ENCODE assay signal across 9 cellular contexts in the genomic region with DNA sequence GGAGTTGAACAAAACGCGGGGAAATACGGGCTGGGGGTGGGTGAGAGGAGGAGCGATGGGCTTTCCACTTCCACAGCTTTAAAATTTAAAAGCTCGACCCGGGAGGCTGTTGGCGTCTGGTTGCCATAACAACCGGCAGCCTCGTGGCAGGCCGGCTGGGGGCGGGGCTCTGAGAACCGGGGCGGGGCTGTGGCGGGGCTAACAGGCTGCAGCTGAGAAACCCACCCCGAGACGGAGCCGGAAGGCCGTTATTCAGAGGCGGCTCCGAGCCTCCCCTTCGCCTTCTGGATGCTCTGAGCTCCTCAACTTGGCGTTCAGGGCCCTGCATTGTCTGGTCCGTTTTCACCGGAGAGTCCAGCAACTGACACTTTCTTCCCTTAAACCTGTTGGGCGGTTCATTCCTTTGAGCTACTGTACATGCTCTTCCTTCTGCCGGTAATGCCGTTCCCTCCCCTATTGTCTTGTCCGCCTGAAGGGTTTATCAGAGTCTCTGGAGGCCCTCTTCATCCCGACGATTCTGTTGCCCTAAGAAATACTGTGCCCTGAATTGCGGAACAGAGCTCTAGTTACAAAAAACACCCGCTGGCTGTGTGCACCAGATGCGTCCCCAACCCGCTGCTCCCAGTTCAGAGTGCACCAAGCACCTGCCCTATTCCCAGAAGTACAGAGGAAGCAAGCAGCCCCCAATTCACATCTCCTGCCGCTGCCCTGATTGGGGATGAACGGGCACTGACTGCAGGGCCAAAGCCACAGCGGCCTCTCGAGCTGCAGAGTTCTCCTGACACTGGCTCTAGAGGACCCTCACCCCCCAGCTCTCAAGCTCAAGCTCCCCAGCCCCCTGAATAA. TPM values are rescaled to one million over a fixed set of nuclear protein-coding genes. Genes with fewer than 3 reads are reported as not detected.
DNase-seq lines count a peak whose midpoint lies in the region; ATAC-seq and TF ChIP-seq lines count a peak whose summit lies in the region.
"Had no signal": no experiment of that assay in that cellular context is flagged by ENCODE, and none has a peak within 500 bp of the region (broad histone marks: within the 10 kb centered on the region; RNA-seq: fewer than 3 reads in every experiment).

No MANE protein-coding gene starts in this region.

- peak overlapping the region; percentile 54 to 65 for H3K9ac ChIP-seq in duodenal mucosa (ENCODE audit: low read depth in 1 of 2, low read length in 2 of 2)

- intact Hi-C loops in lower lobe of right lung (cut with DNase I): no loop called here

- TF ChIP-seq CTCF in BE2C (IDR thresholded peaks at IDR 0.05; ENCODE audit: low read depth, low read length) (no peak), lower lobe of right lung (IDR thresholded peaks at IDR 0.05) (no peak)

- H3K4me1 ChIP-seq in BE2C: no peaks in the 10 kb centered on the region
- peaks cover 5 to 13% of the 10 kb centered on the region in 2 donors for H3K4me1 ChIP-seq in duodenal mucosa (ENCODE audit: control insufficient read depth in 1 of 2, insufficient read depth in 2 of 2, low read length in 2 of 2)
- H3K4me1 ChIP-seq in lower lobe of right lung: peaks cover 18% of the 10 kb centered on the region

- peaks cover 7% of the 10 kb centered on the region for H3K36me3 ChIP-seq in BE2C
- peaks cover 1 to 8% of the 10 kb centered on the region in 2 donors for H3K36me3 ChIP-seq in duodenal mucosa (ENCODE audit: control insufficient read depth in 1 of 2, insufficient read depth in 2 of 2, low read length in 2 of 2)
- peaks cover 2% of the 10 kb centered on the region for H3K36me3 ChIP-seq in lower lobe of right lung

- peak; percentile 66 for ATAC-seq in GM19035 (IDR thresholded peaks at IDR 0.05; ENCODE audit: unreplicated experiment)
- peak; percentile 51 for ATAC-seq in HG03196 (IDR thresholded peaks at IDR 0.05; ENCODE audit: unreplicated experiment)
- peak; percentile 87 to 90 for ATAC-seq in lower lobe of right lung

- H3K4me3 ChIP-seq in BE2C (ENCODE audit: low read depth, low read length): peak overlapping the region; percentile 85
- peak overlapping the region; percentile 94 to 95 for H3K4me3 ChIP-seq in duodenal mucosa (ENCODE audit: low read depth in 1 of 2, low read length in 2 of 2)
- peak overlapping the region; percentile 98 for H3K4me3 ChIP-seq in lower lobe of right lung

- peak; percentile 97 for DNase-seq in BE2C
- DNase-seq in NCI-H526 treated with DMSO at 0.1 percent for 48 hours (lab: John Stamatoyannopoulos, UW): peak; percentile 14
- peak; percentile 94 to 96 for DNase-seq in activated CD4-positive, alpha-beta T cell treated with anti-CD3 and anti-CD28 coated beads, Interleukin-2, amount 50 U/mL, for 48 hours
- peak; percentile 93 for DNase-seq in lower lobe of right lung
- peak; percentile 92 to 93 for DNase-seq in stimulated activated CD4-positive, alpha-beta T cell treated with anti-CD3 and anti-CD28 coated beads, Interleukin-4, amount 100 ng/mL, for 48 hours (ENCODE audit: low read depth in 2 of 2)

- no peaks in the 10 kb centered on the region for H3K9me3 ChIP-seq in BE2C
- H3K9me3 ChIP-seq in duodenal mucosa (ENCODE audit: control insufficient read depth in 1 of 2, low read length in 2 of 2): no peaks in the 10 kb centered on the region
- no peaks in the 10 kb centered on the region for H3K9me3 ChIP-seq in lower lobe of right lung

- no peaks in the 10 kb centered on the region for H3K27me3 ChIP-seq in BE2C
- no peaks in the 10 kb centered on the region for H3K27me3 ChIP-seq in duodenal mucosa (ENCODE audit: control insufficient read depth in 1 of 2, insufficient read depth in 2 of 2, low read length in 2 of 2)
- no peaks in the 10 kb centered on the region for H3K27me3 ChIP-seq in lower lobe of right lung (ENCODE audit: low read depth)

- H3K27ac ChIP-seq in duodenal mucosa (ENCODE audit: low read depth, low read length) (peak overlapping the region; percentile 68), lower lobe of right lung (peak overlapping the region; percentile 85)

RNA-seq across cellular contexts. Expression of a gene that starts 0.6 kb away (rescaled TPM):
- 0.57 TPM for polyA plus RNA-seq in BE2C (2012; ENCODE audit: insufficient read depth, insufficient read length, low read depth)
- 3.4 TPM for total RNA-seq in lower lobe of right lung

RNA-seq across cellular contexts. Expression of a gene that starts 0.9 kb away (rescaled TPM):
- 26.6 TPM for polyA plus RNA-seq in BE2C (2012; ENCODE audit: insufficient read depth, insufficient read length, low read depth)
- 20.6 TPM for total RNA-seq in lower lobe of right lung

RNA-seq across cellular contexts. Expression of a gene that starts 32.0 kb away (rescaled TPM):
- 11.1 TPM for polyA plus RNA-seq in BE2C (2012; ENCODE audit: insufficient read depth, insufficient read length, low read depth)
- 13.4 TPM for total RNA-seq in lower lobe of right lung

RNA-seq across cellular contexts. Expression of a gene that starts 41.6 kb away (rescaled TPM):
- polyA plus RNA-seq in BE2C (2012; ENCODE audit: insufficient read depth, insufficient read length, low read depth): 141 TPM
- 27.3 TPM for total RNA-seq in lower lobe of right lung

RNA-seq across cellular contexts. Expression of a gene that starts 53.2 kb away (rescaled TPM):
- not detected for polyA plus RNA-seq in BE2C (2012; ENCODE audit: insufficient read depth, insufficient read length, low read depth)
- not detected for total RNA-seq in lower lobe of right lung
- polyA plus RNA-seq: adipose tissue had no signal

Comparison
In these comparisons a context has a peak if more than half of its experiments do, and no peak if none do; other contexts are left out.
1. Peak in every context shown above with its lines: DNase-seq, ATAC-seq, H3K4me3 ChIP-seq and H3K27ac ChIP-seq.
2. DNase-seq: peak in every context shown above with its lines; median percentile 97 in BE2C; 95 in activated CD4-positive, alpha-beta T cell treated with anti-CD3 and anti-CD28 coated beads, Interleukin-2, amount 50 U/mL, for 48 hours; 93 in lower lobe of right lung; 92 in stimulated activated CD4-positive, alpha-beta T cell treated with anti-CD3 and anti-CD28 coated beads, Interleukin-4, amount 100 ng/mL, for 48 hours; 14 in NCI-H526 treated with DMSO at 0.1 percent for 48 hours.